26 cellular contexts compared by ENCODE assay signal in the genomic region with DNA sequence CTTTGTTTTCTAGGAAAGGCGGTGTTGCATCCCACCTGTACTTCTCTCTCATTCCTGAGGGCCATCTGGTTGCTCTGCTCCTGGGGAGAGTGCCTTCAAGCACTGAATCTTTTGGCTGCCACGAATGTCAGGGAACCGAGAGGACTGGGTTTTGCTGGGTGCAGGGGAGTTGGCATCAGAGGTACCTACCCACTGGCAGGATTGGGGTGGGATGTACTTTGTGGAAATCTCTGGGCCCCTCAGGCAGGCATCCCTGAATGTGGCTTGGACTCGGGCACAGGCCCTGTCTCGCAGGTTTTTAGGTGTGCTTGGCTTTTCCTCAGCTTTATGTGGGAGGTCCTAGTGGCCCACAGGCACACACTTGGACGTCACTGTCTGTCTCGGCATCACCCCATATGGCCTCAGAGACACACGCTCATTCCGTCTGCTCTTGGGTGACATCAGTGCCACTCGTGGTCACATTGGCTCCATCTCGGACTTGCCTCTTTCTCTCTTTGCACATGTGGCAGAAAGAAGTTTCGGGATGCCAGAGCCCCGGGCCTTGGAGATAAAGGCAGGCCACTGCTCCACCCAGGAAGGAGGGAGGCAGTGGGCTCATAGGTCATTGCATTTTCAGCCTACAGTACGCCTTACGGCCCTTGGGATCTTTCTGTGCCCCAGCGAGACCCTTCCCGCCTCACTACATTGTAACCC.
"Had no signal": no experiment of that assay in that cellular context is flagged by ENCODE, and none has a peak within 500 bp of the region (broad histone marks: within the 10 kb centered on the region; RNA-seq: fewer than 3 reads in every experiment).

No MANE protein-coding gene starts in this region.

- H3K9me3 ChIP-seq: pancreas, prostate gland, right lobe of liver, upper lobe of right lung, uterus had no signal

- ATAC-seq: naive thymus-derived CD4-positive, alpha-beta T cell; natural killer cell; pancreas; right cardiac atrium; stimulated activated effector memory CD8-positive, alpha-beta T cell treated with anti-CD3 and anti-CD28 coated beads, Interleukin-12 subunit alpha, Interleukin-12 subunit beta, amount 100 ng/mL, for 72 hours; stimulated activated naive B cell treated with anti-CD40 and anti-IgM and Interleukin-4, amounts not matched to agents 10 μg/mL and 1 μg/mL and 100 μg/mL, for 72 hours had no signal

- H2AFZ ChIP-seq: neural progenitor cell had no signal

- H3K4me2 ChIP-seq: neural progenitor cell had no signal

- H3K27ac ChIP-seq: neural progenitor cell, pancreas, prostate gland, right lobe of liver, sigmoid colon, stomach, tibial artery, transverse colon, upper lobe of right lung, uterus had no signal

- H3K36me3 ChIP-seq: neural progenitor cell, pancreas, prostate gland, right lobe of liver, sigmoid colon, stomach, tibial artery, transverse colon, upper lobe of right lung, uterus had no signal

- H3K4me1 ChIP-seq: neural progenitor cell, pancreas, prostate gland, right lobe of liver, sigmoid colon, stomach, tibial artery, transverse colon, upper lobe of right lung, uterus had no signal

- H3K4me3 Mint-ChIP-seq: naive thymus-derived CD4-positive, alpha-beta T cell; natural killer cell; nephron; neural progenitor cell; stimulated activated effector memory CD8-positive, alpha-beta T cell treated with anti-CD3 and anti-CD28 coated beads, Interleukin-12 subunit alpha, Interleukin-12 subunit beta, amount 100 ng/mL, for 72 hours; stimulated activated naive B cell treated with anti-CD40 and anti-IgM and Interleukin-4, amounts not matched to agents 10 μg/mL and 1 μg/mL and 100 μg/mL, for 72 hours; stimulated activated naive CD8-positive, alpha-beta T cell treated with anti-CD3 and anti-CD28 coated beads, Interleukin-15, Interleukin-2, amounts not matched to agents 100 ng/mL and 50 ng/mL, for 24 hours; type B pancreatic cell had no signal

- DNase-seq: naive thymus-derived CD4-positive, alpha-beta T cell; natural killer cell; occipital lobe; retina; right cardiac atrium; right lobe of liver; sigmoid colon; small intestine; stimulated activated CD4-positive, alpha-beta T cell treated with anti-CD3 and anti-CD28 coated beads, Interleukin-15, amount 100 ng/mL, for 24 hours; stimulated activated CD4-positive, alpha-beta T cell treated with anti-CD3 and anti-CD28 coated beads, Interleukin-2, amount 100 ng/mL, for 24 hours; stimulated activated CD4-positive, alpha-beta T cell treated with anti-CD3 and anti-CD28 coated beads, Interleukin-2, amount 100 ng/mL, for 48 hours; stimulated activated CD4-positive, alpha-beta T cell treated with anti-CD3 and anti-CD28 coated beads, Interleukin-4, amount 100 ng/mL, for 24 hours; stimulated activated naive B cell treated with anti-CD40 and anti-IgM and Interleukin-4, amounts not matched to agents 10 μg/mL and 1 μg/mL and 100 μg/mL, for 72 hours; stimulated activated naive CD4-positive, alpha-beta T cell treated with Interleukin-2 at 50 U/mL for 16 hours; stomach; tibial artery; transverse colon; upper lobe of right lung; uterus had no signal

- H3K4me3 ChIP-seq: neural progenitor cell, pancreas, prostate gland, right lobe of liver, sigmoid colon, stomach, tibial artery, transverse colon, upper lobe of right lung, uterus had no signal

- H3K27ac Mint-ChIP-seq: naive thymus-derived CD4-positive, alpha-beta T cell; natural killer cell; nephron; neural progenitor cell; stimulated activated effector memory CD8-positive, alpha-beta T cell treated with anti-CD3 and anti-CD28 coated beads, Interleukin-12 subunit alpha, Interleukin-12 subunit beta, amount 100 ng/mL, for 72 hours; stimulated activated naive B cell treated with anti-CD40 and anti-IgM and Interleukin-4, amounts not matched to agents 10 μg/mL and 1 μg/mL and 100 μg/mL, for 72 hours; stimulated activated naive CD8-positive, alpha-beta T cell treated with anti-CD3 and anti-CD28 coated beads, Interleukin-15, Interleukin-2, amounts not matched to agents 100 ng/mL and 50 ng/mL, for 24 hours; type B pancreatic cell had no signal

- H3K27me3 Mint-ChIP-seq: naive thymus-derived CD4-positive, alpha-beta T cell; stimulated activated naive B cell treated with anti-CD40 and anti-IgM and Interleukin-4, amounts not matched to agents 10 μg/mL and 1 μg/mL and 100 μg/mL, for 72 hours; stimulated activated naive CD8-positive, alpha-beta T cell treated with anti-CD3 and anti-CD28 coated beads, Interleukin-15, Interleukin-2, amounts not matched to agents 100 ng/mL and 50 ng/mL, for 24 hours; type B pancreatic cell had no signal

- H3K36me3 Mint-ChIP-seq: stimulated activated effector memory CD8-positive, alpha-beta T cell treated with anti-CD3 and anti-CD28 coated beads, Interleukin-12 subunit alpha, Interleukin-12 subunit beta, amount 100 ng/mL, for 72 hours; type B pancreatic cell had no signal

- H3K4me1 Mint-ChIP-seq: naive thymus-derived CD4-positive, alpha-beta T cell; natural killer cell; nephron; neural progenitor cell; stimulated activated naive B cell treated with anti-CD40 and anti-IgM and Interleukin-4, amounts not matched to agents 10 μg/mL and 1 μg/mL and 100 μg/mL, for 72 hours had no signal

- H3K27me3 ChIP-seq: neural progenitor cell, pancreas, right lobe of liver, sigmoid colon, stomach, tibial artery, transverse colon, upper lobe of right lung, uterus had no signal

- H3K9ac ChIP-seq: neural progenitor cell had no signal
